Comparison of ENCODE assay signal across 10 cellular contexts in genomic region chr13:46639033-46639981, GRCh38.
DNase-seq lines count a peak whose midpoint lies in the region; ATAC-seq and TF ChIP-seq lines count a peak whose summit lies in the region.
"Had no signal": no experiment of that assay in that cellular context is flagged by ENCODE, and none has a peak within 500 bp of the region (broad histone marks: within the 10 kb centered on the region; RNA-seq: fewer than 3 reads in every experiment).

No MANE protein-coding gene starts in this region.

- no peaks in the 10 kb centered on the region for H3K9me3 ChIP-seq in duodenal mucosa (ENCODE audit: control insufficient read depth in 1 of 2, low read length in 2 of 2)

- no peaks in the 10 kb centered on the region for H3K36me3 ChIP-seq in duodenal mucosa (ENCODE audit: control insufficient read depth in 1 of 2, insufficient read depth in 2 of 2, low read length in 2 of 2)

- peaks cover 19% of the 10 kb centered on the region for H3K36me3 Mint-ChIP-seq in endothelial cell (ENCODE audit: low read depth, unreplicated experiment)
- peaks cover 12% of the 10 kb centered on the region for H3K36me3 Mint-ChIP-seq in activated naive CD4-positive, alpha-beta T cell treated with anti-CD3 and anti-CD28 coated beads, Interleukin-2, amount 10 ng/mL, durations not matched to agents 7 days and 5 days

- no peak overlapping the region for H3K9ac ChIP-seq in duodenal mucosa (ENCODE audit: low read depth in 1 of 2, low read length in 2 of 2)

- peaks cover 4 to 12% of the 10 kb centered on the region in 2 donors for H3K4me1 ChIP-seq in duodenal mucosa (ENCODE audit: control insufficient read depth in 1 of 2, insufficient read depth in 2 of 2, low read length in 2 of 2)

- H3K9me3 Mint-ChIP-seq in endothelial cell (ENCODE audit: unreplicated experiment), result no peaks in the 10 kb centered on the region
- H3K9me3 Mint-ChIP-seq in activated naive CD4-positive, alpha-beta T cell treated with anti-CD3 and anti-CD28 coated beads, Interleukin-2, amount 10 ng/mL, durations not matched to agents 7 days and 5 days, result no peaks in the 10 kb centered on the region
- H3K9me3 Mint-ChIP-seq: CD8-positive, alpha-beta T cell had no signal

- DNase-seq in A172 (ENCODE audit: low spot score), result peak; percentile 53
- DNase-seq in endothelial cell (ENCODE audit: low spot score), result no peak
- DNase-seq in LoVo (ENCODE audit: low spot score), result no peak
- DNase-seq in activated naive CD4-positive, alpha-beta T cell treated with anti-CD3 and anti-CD28 coated beads, Interleukin-2, amount 10 ng/mL, durations not matched to agents 7 days and 5 days, result no peak
- DNase-seq: CD8-positive, alpha-beta T cell; head of caudate nucleus had no signal

- ATAC-seq in GM19025 (IDR thresholded peaks at IDR 0.05; ENCODE audit: low read depth, unreplicated experiment) (peak; percentile 91), HG02981 (IDR thresholded peaks at IDR 0.05; ENCODE audit: unreplicated experiment) (peak; percentile 91), esophagus mucosa (no peak)
- ATAC-seq: CD8-positive, alpha-beta T cell had no signal

- no peak overlapping the region for H3K4me3 Mint-ChIP-seq in endothelial cell (ENCODE audit: unreplicated experiment)
- H3K4me3 Mint-ChIP-seq in activated naive CD4-positive, alpha-beta T cell treated with anti-CD3 and anti-CD28 coated beads, Interleukin-2, amount 10 ng/mL, durations not matched to agents 7 days and 5 days, result no peak overlapping the region
- H3K4me3 Mint-ChIP-seq: CD8-positive, alpha-beta T cell had no signal

- peaks cover 58% of the 10 kb centered on the region for H3K4me1 Mint-ChIP-seq in endothelial cell (ENCODE audit: unreplicated experiment)
- H3K4me1 Mint-ChIP-seq in activated naive CD4-positive, alpha-beta T cell treated with anti-CD3 and anti-CD28 coated beads, Interleukin-2, amount 10 ng/mL, durations not matched to agents 7 days and 5 days, result peaks cover 13% of the 10 kb centered on the region

- H3K27ac ChIP-seq in duodenal mucosa (ENCODE audit: low read depth, low read length), result peak overlapping the region; percentile 28

- peaks cover 8% of the 10 kb centered on the region for H3K27me3 Mint-ChIP-seq in endothelial cell (ENCODE audit: unreplicated experiment)
- no peaks in the 10 kb centered on the region for H3K27me3 Mint-ChIP-seq in activated naive CD4-positive, alpha-beta T cell treated with anti-CD3 and anti-CD28 coated beads, Interleukin-2, amount 10 ng/mL, durations not matched to agents 7 days and 5 days

- H3K27me3 ChIP-seq in duodenal mucosa (ENCODE audit: control insufficient read depth in 1 of 2, insufficient read depth in 2 of 2, low read length in 2 of 2), result no peaks in the 10 kb centered on the region

- H3K4me3 ChIP-seq in duodenal mucosa (ENCODE audit: low read depth in 1 of 2, low read length in 2 of 2), result no peak overlapping the region

- TF ChIP-seq CTCF in endothelial cell (IDR thresholded peaks at IDR 0.05; ENCODE audit: unreplicated experiment), result no peak

- no peak overlapping the region for H3K27ac Mint-ChIP-seq in endothelial cell (ENCODE audit: unreplicated experiment)
- no peak overlapping the region for H3K27ac Mint-ChIP-seq in activated naive CD4-positive, alpha-beta T cell treated with anti-CD3 and anti-CD28 coated beads, Interleukin-2, amount 10 ng/mL, durations not matched to agents 7 days and 5 days
- H3K27ac Mint-ChIP-seq: CD8-positive, alpha-beta T cell had no signal

- CTCF ChIA-PET in activated naive CD4-positive, alpha-beta T cell treated with anti-CD3 and anti-CD28 coated beads, Interleukin-2, amount 10 ng/mL, durations not matched to agents 7 days and 5 days (lab: Charles Lee), result interaction anchor here (0.9 to 1.9 kb wide), 2 partner anchors 29 to 87 kb away, joined by 3 to 6 read pairs; no protein-coding TSS in a partner anchor
